22 cellular contexts compared by ENCODE assay signal in the genomic region with DNA sequence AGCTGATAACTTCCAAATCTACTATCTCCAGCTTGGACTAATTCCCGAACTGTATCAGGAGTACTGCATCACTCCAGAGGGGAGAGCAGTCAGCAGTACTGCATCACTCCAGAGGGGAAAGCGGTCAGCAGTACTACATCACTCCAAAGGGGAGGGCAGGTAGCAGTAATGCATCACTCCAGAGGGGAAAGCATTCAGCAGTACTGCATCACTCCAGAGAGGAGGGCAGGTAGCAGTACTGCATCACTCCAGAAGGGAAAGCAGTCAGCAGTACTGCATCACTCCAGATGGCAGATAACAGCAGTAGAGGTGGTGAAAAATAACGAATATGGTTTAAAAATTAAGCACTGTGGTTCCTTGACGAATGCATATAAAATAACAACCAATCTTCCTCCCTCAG.
"Had no signal": no experiment of that assay in that cellular context is flagged by ENCODE, and none has a peak within 500 bp of the region (broad histone marks: within the 10 kb centered on the region; RNA-seq: fewer than 3 reads in every experiment).

No MANE protein-coding gene starts in this region.

- H3K9me3 Mint-ChIP-seq: activated B cell treated with CpG ODN at 0.5 μM for 24 hours; activated T-cell treated with anti-CD3 and anti-CD28 coated beads, Interleukin-2, amount 50 U/mL, for 72 hours; dendritic cell treated with granulocyte-macrophage colony-stimulating factor and Interleukin-4, amounts not matched to agents 40 ng/mL and 50 ng/mL, for 4 days; mesothelial cell of epicardium; nephron; stimulated activated naive B cell treated with anti-CD40 and anti-IgM and Interleukin-4, amounts not matched to agents 10 μg/mL and 1 μg/mL and 100 μg/mL, for 72 hours; T-helper 2 cell treated with Interferon-gamma antibody and Interleukin-4, amounts not matched to agents 5 μg/mL and 100 μg/mL, for 36 hours had no signal

- H3K27me3 ChIP-seq: cardiac muscle cell, esophagus squamous epithelium, spleen, tibial artery had no signal

- H3K4me1 Mint-ChIP-seq: activated B cell treated with CpG ODN at 0.5 μM for 24 hours, mesothelial cell of epicardium, nephron had no signal

- H3K9me3 ChIP-seq: esophagus squamous epithelium, lower lobe of right lung, spleen, tibial artery had no signal

- H3K9ac ChIP-seq: parathyroid adenoma had no signal

- H3K4me3 ChIP-seq: cardiac muscle cell, esophagus squamous epithelium, lower lobe of right lung, spleen, tibial artery had no signal

- H3K4me1 ChIP-seq: esophagus squamous epithelium, lower lobe of right lung, parathyroid adenoma, tibial artery had no signal

- H2AFZ ChIP-seq: parathyroid adenoma had no signal

- H3K79me2 ChIP-seq: parathyroid adenoma had no signal

- H3K27ac Mint-ChIP-seq: activated B cell treated with CpG ODN at 0.5 μM for 24 hours; activated naive CD8-positive, alpha-beta T cell; dendritic cell treated with granulocyte-macrophage colony-stimulating factor and Interleukin-4, amounts not matched to agents 40 ng/mL and 50 ng/mL, for 4 days; mesothelial cell of epicardium; nephron; stimulated activated naive B cell treated with anti-CD40 and anti-IgM and Interleukin-4, amounts not matched to agents 10 μg/mL and 1 μg/mL and 100 μg/mL, for 72 hours; T-helper 2 cell treated with Interferon-gamma antibody and Interleukin-4, amounts not matched to agents 5 μg/mL and 100 μg/mL, for 36 hours had no signal

- H3K27ac ChIP-seq: cardiac muscle cell, esophagus squamous epithelium, lower lobe of right lung, parathyroid adenoma, spleen, tibial artery had no signal

- ATAC-seq: left cardiac atrium, lower lobe of right lung had no signal

- DNase-seq: activated B cell treated with CpG ODN at 0.5 μM for 24 hours; activated CD4-positive, alpha-beta T cell treated with anti-CD3 and anti-CD28 coated beads for 48 hours; activated CD8-positive, alpha-beta memory T cell treated with anti-CD3 and anti-CD28 coated beads, Interleukin-2, amount 50 U/mL, for 4 hours; activated gamma-delta T cell; activated T-cell treated with anti-CD3 and anti-CD28 coated beads, Interleukin-2, amount 50 U/mL, for 72 hours; amygdala; effector CD8-positive, alpha-beta T cell; esophagus squamous epithelium; left cardiac atrium; lower lobe of right lung; spleen; stimulated activated CD4-positive, alpha-beta T cell treated with anti-CD3 and anti-CD28 coated beads, Interleukin-4, amount 100 ng/mL, for 4 hours; stimulated activated naive B cell treated with anti-CD40 and anti-IgM and Interleukin-4, amounts not matched to agents 10 μg/mL and 1 μg/mL and 100 μg/mL, for 72 hours; substantia nigra; tibial artery had no signal

- H3K4me3 Mint-ChIP-seq: activated B cell treated with CpG ODN at 0.5 μM for 24 hours; activated naive CD8-positive, alpha-beta T cell; activated T-cell treated with anti-CD3 and anti-CD28 coated beads, Interleukin-2, amount 50 U/mL, for 72 hours; dendritic cell treated with granulocyte-macrophage colony-stimulating factor and Interleukin-4, amounts not matched to agents 40 ng/mL and 50 ng/mL, for 4 days; mesothelial cell of epicardium; nephron; stimulated activated naive B cell treated with anti-CD40 and anti-IgM and Interleukin-4, amounts not matched to agents 10 μg/mL and 1 μg/mL and 100 μg/mL, for 72 hours; T-helper 2 cell treated with Interferon-gamma antibody and Interleukin-4, amounts not matched to agents 5 μg/mL and 100 μg/mL, for 36 hours had no signal

- H3K27me3 Mint-ChIP-seq: activated B cell treated with CpG ODN at 0.5 μM for 24 hours; activated naive CD8-positive, alpha-beta T cell; dendritic cell treated with granulocyte-macrophage colony-stimulating factor and Interleukin-4, amounts not matched to agents 40 ng/mL and 50 ng/mL, for 4 days; stimulated activated naive B cell treated with anti-CD40 and anti-IgM and Interleukin-4, amounts not matched to agents 10 μg/mL and 1 μg/mL and 100 μg/mL, for 72 hours had no signal
